In the genomic region with DNA sequence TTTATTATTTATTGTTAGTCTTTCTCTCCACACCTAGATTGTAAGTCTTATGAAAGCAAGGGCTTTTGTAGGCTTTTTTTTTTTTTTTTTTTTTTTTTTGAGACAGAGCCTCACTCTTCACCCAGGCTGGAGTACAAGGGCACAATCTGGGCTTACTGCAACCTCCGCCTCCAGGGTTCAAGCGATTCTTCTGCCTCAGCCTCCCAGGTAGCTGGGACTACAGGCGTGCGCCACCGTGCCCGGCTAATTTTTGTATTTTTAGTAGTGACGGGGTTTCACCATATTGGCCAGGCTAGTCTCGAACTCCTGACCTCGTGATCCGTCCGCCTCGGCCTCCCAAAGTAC, we compare ENCODE assay signal across 11 cellular contexts. TPM values are rescaled to one million over a fixed set of nuclear protein-coding genes. Genes with fewer than 3 reads are reported as not detected.
DNase-seq lines count a peak whose midpoint lies in the region; ATAC-seq, FAIRE-seq and TF ChIP-seq lines count a peak whose summit lies in the region.
"Not testable (repeated sequence)": the region's sequence is repeated elsewhere in the genome, so short reads cannot be mapped to it uniquely, and the experiment has no call there.
"Had no signal": no experiment of that assay in that cellular context is flagged by ENCODE, and none has a peak within 500 bp of the region (broad histone marks: within the 10 kb centered on the region; RNA-seq: fewer than 3 reads in every experiment).

No MANE protein-coding gene starts in this region.

- not testable (repeated sequence) for H3K9me2 ChIP-seq in MM.1S (replicated peaks; ENCODE audit: insufficient read depth, low read length)

- H3K9ac ChIP-seq in MM.1S (ENCODE audit: low read length); GM12878 (ENCODE audit: control insufficient read depth, insufficient read depth, low read length); trophoblast cell (ENCODE audit: low read length): not testable (repeated sequence)

- peak overlapping the region; percentile 93; the same call in 1 of the 2 replicates for H2AFZ ChIP-seq in MM.1S (ENCODE audit: low read length)
- H2AFZ ChIP-seq in GM12878 (ENCODE audit: control insufficient read depth, low read depth, low read length) = peak overlapping the region; percentile 98; the same call in 1 of the 2 replicates
- not testable (repeated sequence) for H2AFZ ChIP-seq in trophoblast cell (ENCODE audit: insufficient read depth, low read length, poor library complexity)

- peak overlapping the region; percentile 90 for H3K4me3 ChIP-seq in CD8-positive, alpha-beta T cell (ENCODE audit: low read depth, low read length)
- H3K4me3 ChIP-seq in MM.1S (ENCODE audit: low read length) = peak overlapping the region; percentile 78
- H3K4me3 ChIP-seq in GM12878 = peak overlapping the region; percentile 94; the same call in 1 of the 2 replicates
- peak overlapping the region; percentile 53 to 91 (median 82) for H3K4me3 ChIP-seq in esophagus squamous epithelium
- H3K4me3 ChIP-seq in lower lobe of right lung = peak overlapping the region; percentile 93
- not testable (repeated sequence) for H3K4me3 ChIP-seq in trophoblast cell (ENCODE audit: low read depth, low read length)
- peak overlapping the region in 3 of 4 donors; percentile 55 to 84 (median 79) for H3K4me3 ChIP-seq in transverse colon

- not testable (repeated sequence) for H3K27ac ChIP-seq in CD8-positive, alpha-beta T cell (ENCODE audit: low read depth, low read length); MM.1S (ENCODE audit: low read length); GM12878 (ENCODE audit: control insufficient read depth, insufficient read depth); trophoblast cell (ENCODE audit: low read depth, low read length); transverse colon
- peak overlapping the region in 3 of 4 donors; percentile 80 to 84 (median 84) for H3K27ac ChIP-seq in esophagus squamous epithelium
- H3K27ac ChIP-seq in lower lobe of right lung = peak overlapping the region; percentile 74

- FAIRE-seq in GM12878 (lab: Jason Lieb, UNC) = not testable (repeated sequence)

- not testable (repeated sequence) for H3K79me1 ChIP-seq in trophoblast cell (ENCODE audit: low read length)

- H3K14ac ChIP-seq in trophoblast cell (ENCODE audit: low read length) = not testable (repeated sequence)

- RAD21 ChIA-PET in GM12878 (lab: Charles Lee; ENCODE audit: unreplicated experiment) = interaction anchor here (0.7 to 5.4 kb wide), 5 partner anchors 12 to 59 kb away, joined by 3 to 30 read pairs (median 7); no protein-coding TSS in a partner anchor

- H3K23ac ChIP-seq in trophoblast cell (ENCODE audit: low read length) = not testable (repeated sequence)

- H3K36me3 Mint-ChIP-seq in CD8-positive, alpha-beta T cell = not testable (repeated sequence)
- H3K36me3 Mint-ChIP-seq in activated CD4-positive, alpha-beta T cell treated with anti-CD3 and anti-CD28 coated beads, Interleukin-2, amount 10 ng/mL, durations not matched to agents 24 days and 14 days (ENCODE audit: low read depth) = peaks cover 14% of the 10 kb centered on the region

- peaks cover 16% of the 10 kb centered on the region for H3K4me1 ChIP-seq in CD8-positive, alpha-beta T cell (ENCODE audit: insufficient read depth, low read length)
- not testable (repeated sequence) for H3K4me1 ChIP-seq in MM.1S (ENCODE audit: low read length); GM12878 (ENCODE audit: control insufficient read depth, insufficient read depth, low read length); trophoblast cell (ENCODE audit: control insufficient read depth in 1 of 2, insufficient read depth in 2 of 2, low read length in 2 of 2); transverse colon
- H3K4me1 ChIP-seq in esophagus squamous epithelium = peaks cover 4 to 35% (median 4%) of the 10 kb centered on the region in 3 donors
- peaks cover 14% of the 10 kb centered on the region for H3K4me1 ChIP-seq in lower lobe of right lung

- not testable (repeated sequence) for ATAC-seq in CD8-positive, alpha-beta T cell; GM12878; lower lobe of right lung

- SMC1A ChIA-PET in GM12878 (lab: Charles Lee; ENCODE audit: uncharacterized antibody, unreplicated experiment) = interaction anchor here (0.6 to 5.6 kb wide), 5 partner anchors 12 to 59 kb away, joined by 4 to 34 read pairs (median 5); no protein-coding TSS in a partner anchor

- not testable (repeated sequence) for H3F3A ChIP-seq in MM.1S (ENCODE audit: insufficient read depth, low read length)

- not testable (repeated sequence) for H3K36me3 ChIP-seq in CD8-positive, alpha-beta T cell (ENCODE audit: insufficient read depth, low read length); MM.1S (replicated peaks; ENCODE audit: insufficient read depth, low read length); GM12878 (ENCODE audit: control insufficient read depth in 2 of 2, insufficient read depth in 2 of 2, low read length in 1 of 2); esophagus squamous epithelium; lower lobe of right lung; trophoblast cell (ENCODE audit: control insufficient read depth in 1 of 2, insufficient read depth in 2 of 2, low read length in 2 of 2); transverse colon

- POLR2A ChIA-PET in CD8-positive, alpha-beta T cell (lab: Charles Lee) = interaction anchor here (1.4 kb wide), 1 partner anchor 26 kb away, joined by 3 read pairs; no protein-coding TSS in a partner anchor
- POLR2A ChIA-PET in GM12878 (lab: Charles Lee) = interaction anchor here (0.6 to 2.6 kb wide), 7 partner anchors 21 to 56 kb away, joined by 3 to 13 read pairs (median 3); a partner anchor contains a TSS

- H3K18ac ChIP-seq in trophoblast cell (ENCODE audit: low read length) = not testable (repeated sequence)

- H3K4me2 ChIP-seq in MM.1S (ENCODE audit: low read depth, low read length) (peak overlapping the region; percentile 96), GM12878 (ENCODE audit: control insufficient read depth, insufficient read depth) (peak overlapping the region; percentile 86), trophoblast cell (ENCODE audit: low read length) (peak overlapping the region; percentile 89)

- not testable (repeated sequence) for TF ChIP-seq POLR2A in GM12878 (IDR thresholded peaks at IDR 0.05; ENCODE audit: low read depth, low read length); esophagus squamous epithelium (IDR thresholded peaks at IDR 0.05); transverse colon (IDR thresholded peaks at IDR 0.05)

- not testable (repeated sequence) for H3K27me3 ChIP-seq in CD8-positive, alpha-beta T cell (ENCODE audit: insufficient read depth, low read length); MM.1S (replicated peaks; ENCODE audit: insufficient read depth, low read length); GM12878 (replicated peaks in 1 of 2; ENCODE audit: control insufficient read depth in 2 of 2, insufficient read depth in 2 of 2, low read length in 1 of 2); esophagus squamous epithelium; lower lobe of right lung (ENCODE audit: low read depth); trophoblast cell (ENCODE audit: insufficient read depth, low read length); transverse colon

- H4K8ac ChIP-seq in trophoblast cell (ENCODE audit: low read depth, low read length) = not testable (repeated sequence)

- not testable (repeated sequence) for H4K91ac ChIP-seq in trophoblast cell (ENCODE audit: low read depth, low read length)

- peak overlapping the region; percentile 52 for H3K27ac Mint-ChIP-seq in CD8-positive, alpha-beta T cell
- H3K27ac Mint-ChIP-seq in activated CD4-positive, alpha-beta T cell treated with anti-CD3 and anti-CD28 coated beads, Interleukin-2, amount 10 ng/mL, durations not matched to agents 24 days and 14 days = peak overlapping the region; percentile 29

- BruUV-seq in GM12878 (replicated peaks; lab: Mats Ljungman, UMichigan) = not testable (repeated sequence)

- H2BK12ac ChIP-seq in trophoblast cell (ENCODE audit: low read length) = peak overlapping the region; percentile 32

- TF ChIP-seq RAD21 in GM12878 (IDR thresholded peaks at IDR 0.05; ENCODE audit: insufficient read depth, low read depth, low read length) = not testable (repeated sequence)

- H3K4me1 Mint-ChIP-seq in CD8-positive, alpha-beta T cell (ENCODE audit: low read depth) = peaks cover 19% of the 10 kb centered on the region
- peaks cover 22% of the 10 kb centered on the region for H3K4me1 Mint-ChIP-seq in activated CD4-positive, alpha-beta T cell treated with anti-CD3 and anti-CD28 coated beads, Interleukin-2, amount 10 ng/mL, durations not matched to agents 24 days and 14 days

- not testable (repeated sequence) for TF ChIP-seq EP300 in GM12878 (IDR thresholded peaks at IDR 0.05; ENCODE audit: borderline replicate concordance in 1 of 2, control insufficient read depth in 1 of 2, low read depth in 2 of 2, low read length in 2 of 2); transverse colon (IDR thresholded peaks at IDR 0.05; ENCODE audit: low read depth)

- in situ Hi-C loops in GM12878 (cut with MboI) = not testable (repeated sequence)
- in situ Hi-C loops in transverse colon (cut with MboI; ENCODE audit: low pct_ligation_motif_present in 1 of 4, low pct_unique_long_range_greater_than_20kb in 1 of 4, low sequenced_read_pairs in 3 of 4) = loop anchor here in 3 of 4 donors (10.0 kb wide), 2 partner anchors 51 to 61 kb away; no protein-coding TSS in a partner anchor

- WGBS in GM12878 (ENCODE audit: insufficient coverage, insufficient replicate concordance, low lambda C conversion rate, missing lambda C conversion rate) = 47% methylated on average over 12 of the region's 12 CpGs
- WGBS in esophagus squamous epithelium, 2 donors = 66 to 80% methylated on average over 1 to 12 of the region's 12 CpGs
- no CpG with 5 or more reads among the region's 12 CpGs for WGBS in trophoblast cell (ENCODE audit: extremely low coverage, insufficient coverage, insufficient read length)
- WGBS in transverse colon (ENCODE audit: low coverage in 1 of 2), 2 donors = 63% methylated on average over 12 of the region's 12 CpGs; no CpG with 5 or more reads in 1 of the 2 donors

- DNase-seq in CD8-positive, alpha-beta T cell; MM.1S; activated CD4-positive, alpha-beta T cell treated with anti-CD3 and anti-CD28 coated beads, Interleukin-2, amount 10 ng/mL, durations not matched to agents 24 days and 14 days; GM12878 (ENCODE audit: low read depth, low spot score); esophagus squamous epithelium (lab: John Stamatoyannopoulos, UW); lower lobe of right lung; trophoblast cell; transverse colon: not testable (repeated sequence)

- H2AK5ac ChIP-seq in trophoblast cell (ENCODE audit: low read length) = not testable (repeated sequence)

- CTCF ChIA-PET in CD8-positive, alpha-beta T cell (lab: Charles Lee) = interaction anchor here (0.9 to 3.4 kb wide), 7 partner anchors 14 to 100 kb away, joined by 3 to 12 read pairs (median 5); no protein-coding TSS in a partner anchor
- CTCF ChIA-PET in GM12878 (lab: Yijun Ruan, JAX) = interaction anchor here (0.6 to 3.2 kb wide), 9 partner anchors 9 to 187 kb away, joined by 3 to 19 read pairs (median 4); a partner anchor contains a TSS

- H3K4ac ChIP-seq in trophoblast cell (ENCODE audit: low read depth, low read length) = not testable (repeated sequence)

- H4K20me1 ChIP-seq in MM.1S (ENCODE audit: insufficient read depth, low read length); GM12878 (ENCODE audit: control insufficient read depth, insufficient read depth): not testable (repeated sequence)

- not testable (repeated sequence) for H4K12ac ChIP-seq in trophoblast cell (ENCODE audit: low read depth, low read length)

- H3K79me2 ChIP-seq in MM.1S (ENCODE audit: low read length); GM12878 (ENCODE audit: control insufficient read depth, insufficient read depth, low read length); trophoblast cell (ENCODE audit: control insufficient read depth, insufficient read depth, low read length, poor library complexity): not testable (repeated sequence)

- not testable (repeated sequence) for H2BK120ac ChIP-seq in trophoblast cell (ENCODE audit: insufficient read depth, low read length, poor library complexity)

- TF ChIP-seq CTCF in CD8-positive, alpha-beta T cell (IDR thresholded peaks at IDR 0.05); MM.1S (IDR thresholded peaks at IDR 0.05; ENCODE audit: low read length); GM12878 (IDR thresholded peaks at IDR 0.05 in 2 of 3, conservative IDR thresholded peaks at IDR 0.05 in 1 of 3; ENCODE audit: control insufficient read depth in 2 of 3, extremely low read depth in 1 of 3, insufficient read depth in 1 of 3, low read depth in 3 of 3, low read length in 3 of 3); esophagus squamous epithelium (IDR thresholded peaks at IDR 0.05); lower lobe of right lung (IDR thresholded peaks at IDR 0.05); transverse colon (IDR thresholded peaks at IDR 0.05): not testable (repeated sequence)

- H3K27me3 Mint-ChIP-seq in CD8-positive, alpha-beta T cell (ENCODE audit: low read depth); activated CD4-positive, alpha-beta T cell treated with anti-CD3 and anti-CD28 coated beads, Interleukin-2, amount 10 ng/mL, durations not matched to agents 24 days and 14 days: not testable (repeated sequence)

- H3K9me3 Mint-ChIP-seq in CD8-positive, alpha-beta T cell; activated CD4-positive, alpha-beta T cell treated with anti-CD3 and anti-CD28 coated beads, Interleukin-2, amount 10 ng/mL, durations not matched to agents 24 days and 14 days: not testable (repeated sequence)

- H2BK5ac ChIP-seq in trophoblast cell (ENCODE audit: low read depth, low read length, poor library complexity) = not testable (repeated sequence)

- intact Hi-C loops in CD8-positive, alpha-beta T cell (cut with DNase I, micrococcal nuclease) = loop anchor here (1.0 to 2.0 kb wide), 5 partner anchors 23 to 85 kb away; a partner anchor contains a TSS
- intact Hi-C loops in activated CD4-positive, alpha-beta T cell treated with anti-CD3 and anti-CD28 coated beads, Interleukin-2, amount 10 ng/mL, durations not matched to agents 24 days and 14 days (cut with micrococcal nuclease) = loop anchor here (1.0 to 2.0 kb wide), 3 partner anchors 35 to 85 kb away; a partner anchor contains a TSS
- intact Hi-C loops in GM12878 (cut with micrococcal nuclease; ENCODE audit: unreplicated experiment) (loop anchor here (2.0 kb wide), 1 partner anchor 61 kb away; no protein-coding TSS in a partner anchor), esophagus squamous epithelium (cut with DNase I) (loop anchor here (10.0 kb wide), 1 partner anchor 61 kb away; no protein-coding TSS in a partner anchor), transverse colon (cut with DNase I; ENCODE audit: low total_unique reads) (loop anchor here (10.0 kb wide), 1 partner anchor 61 kb away; no protein-coding TSS in a partner anchor)
- intact Hi-C loops in lower lobe of right lung (cut with DNase I) = not testable (repeated sequence)

- not testable (repeated sequence) for H3K9me3 ChIP-seq in CD8-positive, alpha-beta T cell (ENCODE audit: low read length); MM.1S (replicated peaks; ENCODE audit: insufficient read depth, low read length); GM12878 (replicated peaks; ENCODE audit: control insufficient read depth, insufficient read depth, low read length); esophagus squamous epithelium; lower lobe of right lung; trophoblast cell (ENCODE audit: insufficient read depth, low read depth, low read length); transverse colon

- peak overlapping the region; percentile 81 for H3K4me3 Mint-ChIP-seq in CD8-positive, alpha-beta T cell
- H3K4me3 Mint-ChIP-seq in activated CD4-positive, alpha-beta T cell treated with anti-CD3 and anti-CD28 coated beads, Interleukin-2, amount 10 ng/mL, durations not matched to agents 24 days and 14 days = peak overlapping the region; percentile 73

RNA-seq across cellular contexts. Expression of a gene that starts 0.5 kb away (rescaled TPM):
- total RNA-seq in CD8-positive, alpha-beta T cell = 1 to 10 TPM; 1.6 to 1.7 TPM
- total RNA-seq in activated CD4-positive, alpha-beta T cell treated with anti-CD3 and anti-CD28 coated beads, Interleukin-2, amount 10 ng/mL, durations not matched to agents 24 days and 14 days = 4.5 and 5.1 TPM in 2 replicates
- 15.3 and 17.6 TPM in 2 replicates for total RNA-seq in GM12878 (2013; cell fraction: nucleolus; rRNA removed)
- 5.6 and 6.9 TPM in 2 replicates for total RNA-seq in GM12878 (2014; rRNA removed)
- 4.0 and 4.2 TPM in 2 replicates for total RNA-seq in GM12878 (2014; rRNA removed; fragmentation: Illumina TruSeq; extraction: Trizol)
- 4.7 and 4.9 TPM in 2 replicates for total RNA-seq in GM12878 (2021)
- 1.9 TPM for polyA plus RNA-seq in GM12878 (2011; ENCODE audit: low read depth)
- polyA plus RNA-seq in GM12878 (2011; rRNA removed) = 2.6 and 3.4 TPM in 2 replicates
- 3.4 and 4.3 TPM in 2 replicates for polyA plus RNA-seq in GM12878 (2011; cell fraction: cytosol; rRNA removed)
- polyA plus RNA-seq in GM12878 (2011; cell fraction: nucleus; rRNA removed) = 1.6 and 1.9 TPM in 2 replicates
- polyA plus RNA-seq in GM12878 (2012) = 2.5 and 4.5 TPM in 2 replicates
- 3.9 and 4.8 TPM in 2 replicates for polyA plus RNA-seq in GM12878 (2014; fragmentation: Illumina TruSeq; extraction: Trizol)
- under 1 TPM; 0.48 to 0.88 TPM for polyA plus RNA-seq in GM12878 (2014; fragmentation: Nextera tagmentation; extraction: Ambion mirVana)
- 5.0 and 5.7 TPM in 2 replicates for polyA plus RNA-seq in GM12878 (2014; rRNA removed)
- polyA plus RNA-seq in GM12878 (2016; fragmentation: Nextera tagmentation; extraction: Ambion mirVana) = 1 to 10 TPM; 3.9 to 4.8 TPM
- 2.4 and 4.4 TPM in 2 replicates for polyA minus RNA-seq in GM12878 (2011; rRNA and poly(A)+ RNA removed)
- 1.1 and 1.6 TPM in 2 replicates for polyA minus RNA-seq in GM12878 (2011; cell fraction: cytosol; rRNA and poly(A)+ RNA removed)
- polyA minus RNA-seq in GM12878 (2011; cell fraction: nucleus; rRNA and poly(A)+ RNA removed) = 0.85 and 1.3 TPM in 2 replicates
- total RNA-seq in esophagus squamous epithelium = 10 to 100 TPM in 2 of 4 donors, 1 to 10 TPM in 2; 4.4 to 23.3 (median 9.6) TPM
- 3.9 TPM for total RNA-seq in lower lobe of right lung
- polyA plus RNA-seq in trophoblast cell (2013) = 3.4 and 3.5 TPM in 2 replicates
- total RNA-seq in transverse colon = 1 to 10 TPM in 3 of 4 donors, under 1 TPM in 1; 0.20 to 4.9 (median 3.4) TPM

RNA-seq across cellular contexts. Expression of a gene that starts 22.6 kb away (rescaled TPM):
- 10 to 100 TPM; 50.8 to 55.0 TPM for total RNA-seq in CD8-positive, alpha-beta T cell
- 62.8 and 65.2 TPM in 2 replicates for total RNA-seq in activated CD4-positive, alpha-beta T cell treated with anti-CD3 and anti-CD28 coated beads, Interleukin-2, amount 10 ng/mL, durations not matched to agents 24 days and 14 days
- 114 and 118 TPM in 2 replicates for total RNA-seq in GM12878 (2013; cell fraction: nucleolus; rRNA removed)
- total RNA-seq in GM12878 (2014; rRNA removed) (45.9 and 55.7 TPM in 2 replicates), GM12878 (2014; rRNA removed; fragmentation: Illumina TruSeq; extraction: Trizol) (53.3 and 54.6 TPM in 2 replicates), GM12878 (2021) (48.1 and 49.6 TPM in 2 replicates), esophagus squamous epithelium (10 to 100 TPM; 30.4 to 38.7 (median 34.4) TPM), lower lobe of right lung (38.1 TPM), transverse colon (10 to 100 TPM; 23.9 to 48.4 (median 34.6) TPM)
- 26.8 TPM for polyA plus RNA-seq in GM12878 (2011; ENCODE audit: low read depth)
- polyA plus RNA-seq in GM12878 (2011; rRNA removed) (39.9 and 49.2 TPM in 2 replicates), GM12878 (2014; fragmentation: Illumina TruSeq; extraction: Trizol) (46.9 and 53.9 TPM in 2 replicates), GM12878 (2014; fragmentation: Nextera tagmentation; extraction: Ambion mirVana) (10 to 100 TPM; 12.0 to 12.2 TPM), GM12878 (2014; rRNA removed) (34.4 and 38.1 TPM in 2 replicates), GM12878 (2016; fragmentation: Nextera tagmentation; extraction: Ambion mirVana) (10 to 100 TPM; 19.9 to 23.9 TPM)
- 21.6 and 26.0 TPM in 2 replicates for polyA plus RNA-seq in GM12878 (2011; cell fraction: cytosol; rRNA removed)
- 16.5 and 25.6 TPM in 2 replicates for polyA plus RNA-seq in GM12878 (2011; cell fraction: nucleus; rRNA removed)
- polyA plus RNA-seq in GM12878 (2012) = 37.1 and 43.4 TPM in 2 replicates
- 38.2 and 41.1 TPM in 2 replicates for polyA minus RNA-seq in GM12878 (2011; rRNA and poly(A)+ RNA removed)
- polyA minus RNA-seq in GM12878 (2011; cell fraction: cytosol; rRNA and poly(A)+ RNA removed) = 13.6 and 17.6 TPM in 2 replicates
- 6.4 and 13.1 TPM in 2 replicates for polyA minus RNA-seq in GM12878 (2011; cell fraction: nucleus; rRNA and poly(A)+ RNA removed)
- polyA plus RNA-seq in trophoblast cell (2013) = 35.9 and 36.8 TPM in 2 replicates

RNA-seq across cellular contexts. Expression of a gene that starts 48.7 kb away (rescaled TPM):
- total RNA-seq in CD8-positive, alpha-beta T cell = 10 to 100 TPM; 31.5 to 36.3 TPM
- 98.8 and 99.6 TPM in 2 replicates for total RNA-seq in activated CD4-positive, alpha-beta T cell treated with anti-CD3 and anti-CD28 coated beads, Interleukin-2, amount 10 ng/mL, durations not matched to agents 24 days and 14 days
- total RNA-seq in GM12878 (2013; cell fraction: nucleolus; rRNA removed) = 21.2 and 26.5 TPM in 2 replicates
- total RNA-seq in GM12878 (2014; rRNA removed) (97.8 and 113 TPM in 2 replicates), GM12878 (2014; rRNA removed; fragmentation: Illumina TruSeq; extraction: Trizol) (113 TPM in 2 replicates), GM12878 (2021) (98.6 and 100 TPM in 2 replicates), esophagus squamous epithelium (100 to 1,000 TPM in 2 of 4 donors, 10 to 100 TPM in 2; 52.0 to 134 (median 100) TPM), lower lobe of right lung (116 TPM), transverse colon (10 to 100 TPM; 37.0 to 88.8 (median 72.5) TPM)
- 164 TPM for polyA plus RNA-seq in GM12878 (2011; ENCODE audit: low read depth)
- polyA plus RNA-seq in GM12878 (2011; rRNA removed) (233 and 236 TPM in 2 replicates), GM12878 (2014; fragmentation: Illumina TruSeq; extraction: Trizol) (190 and 202 TPM in 2 replicates), GM12878 (2014; fragmentation: Nextera tagmentation; extraction: Ambion mirVana) (100 to 1,000 TPM; 309 to 457 TPM), GM12878 (2014; rRNA removed) (144 and 178 TPM in 2 replicates), GM12878 (2016; fragmentation: Nextera tagmentation; extraction: Ambion mirVana) (100 to 1,000 TPM; 217 TPM)
- 150 and 160 TPM in 2 replicates for polyA plus RNA-seq in GM12878 (2011; cell fraction: cytosol; rRNA removed)
- 58.7 and 70.9 TPM in 2 replicates for polyA plus RNA-seq in GM12878 (2011; cell fraction: nucleus; rRNA removed)
- 151 and 158 TPM in 2 replicates for polyA plus RNA-seq in GM12878 (2012)
- polyA minus RNA-seq in GM12878 (2011; rRNA and poly(A)+ RNA removed) = 76.1 and 85.5 TPM in 2 replicates
- 20.4 and 24.6 TPM in 2 replicates for polyA minus RNA-seq in GM12878 (2011; cell fraction: cytosol; rRNA and poly(A)+ RNA removed)
- 13.3 and 21.5 TPM in 2 replicates for polyA minus RNA-seq in GM12878 (2011; cell fraction: nucleus; rRNA and poly(A)+ RNA removed)
- 143 and 145 TPM in 2 replicates for polyA plus RNA-seq in trophoblast cell (2013)

RNA-seq across cellular contexts. Expression of a gene that starts 56.1 kb away (rescaled TPM):
- not detected for total RNA-seq in CD8-positive, alpha-beta T cell
- not detected in 2 replicates for total RNA-seq in activated CD4-positive, alpha-beta T cell treated with anti-CD3 and anti-CD28 coated beads, Interleukin-2, amount 10 ng/mL, durations not matched to agents 24 days and 14 days
- total RNA-seq in GM12878 (2013; cell fraction: nucleolus; rRNA removed) = not detected in 2 replicates
- total RNA-seq in GM12878 (2014; rRNA removed) (not detected in 2 replicates), GM12878 (2014; rRNA removed; fragmentation: Illumina TruSeq; extraction: Trizol) (not detected in 2 replicates), GM12878 (2021) (not detected in 2 replicates), esophagus squamous epithelium (not detected), lower lobe of right lung (not detected), transverse colon (not detected)
- polyA plus RNA-seq in GM12878 (2011; ENCODE audit: low read depth) = not detected
- polyA plus RNA-seq in GM12878 (2011; rRNA removed) (not detected in 2 replicates), GM12878 (2014; fragmentation: Illumina TruSeq; extraction: Trizol) (not detected in 2 replicates), GM12878 (2014; fragmentation: Nextera tagmentation; extraction: Ambion mirVana) (not detected), GM12878 (2014; rRNA removed) (not detected in 2 replicates), GM12878 (2016; fragmentation: Nextera tagmentation; extraction: Ambion mirVana) (under 1 TPM; 0.38 to 0.42 TPM)
- polyA plus RNA-seq in GM12878 (2011; cell fraction: cytosol; rRNA removed) = not detected in 2 replicates
- not detected in 2 replicates for polyA plus RNA-seq in GM12878 (2011; cell fraction: nucleus; rRNA removed)
- polyA plus RNA-seq in GM12878 (2012) = not detected in 2 replicates
- not detected in 2 replicates for polyA minus RNA-seq in GM12878 (2011; rRNA and poly(A)+ RNA removed)
- not detected in 2 replicates for polyA minus RNA-seq in GM12878 (2011; cell fraction: cytosol; rRNA and poly(A)+ RNA removed)
- polyA minus RNA-seq in GM12878 (2011; cell fraction: nucleus; rRNA and poly(A)+ RNA removed) = not detected in 2 replicates
- polyA plus RNA-seq in trophoblast cell (2013) = 1.2 and 1.4 TPM in 2 replicates
- total RNA-seq: esophagus mucosa, HT1080, uterus had no signal
